10 cellular contexts compared by ENCODE assay signal in the genomic region with DNA sequence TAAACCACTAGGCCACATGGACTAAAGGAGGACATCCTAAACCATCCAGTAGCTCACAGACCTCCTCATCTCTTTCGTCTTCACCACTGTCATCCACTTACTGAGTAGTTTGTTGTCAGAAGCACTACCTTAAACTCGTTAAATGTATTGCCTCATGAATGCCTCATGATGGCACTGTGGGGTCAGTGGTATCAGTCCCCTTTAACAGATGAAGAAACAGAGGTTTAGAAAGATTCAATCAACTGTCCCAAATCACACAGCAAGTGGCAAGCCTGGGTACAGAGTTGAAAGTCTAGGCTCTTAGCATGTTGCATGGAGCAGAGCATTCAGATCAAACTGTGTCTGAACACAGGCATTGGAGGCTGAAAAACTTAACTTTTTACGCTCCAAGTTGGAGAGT.
DNase-seq lines count a peak whose midpoint lies in the region; ATAC-seq and TF ChIP-seq lines count a peak whose summit lies in the region.
"Had no signal": no experiment of that assay in that cellular context is flagged by ENCODE, and none has a peak within 500 bp of the region (broad histone marks: within the 10 kb centered on the region; RNA-seq: fewer than 3 reads in every experiment).

No MANE protein-coding gene starts in this region.

- POLR2A ChIA-PET in activated CD4-positive, alpha-beta memory T cell treated with anti-CD3 and anti-CD28 coated beads for 36 hours (lab: Charles Lee): no interaction called here

- no peaks in the 10 kb centered on the region for H3F3A ChIP-seq in OCI-LY1 (ENCODE audit: insufficient read depth, low read length)

- CTCF ChIA-PET in activated CD4-positive, alpha-beta memory T cell treated with anti-CD3 and anti-CD28 coated beads for 36 hours (lab: Charles Lee): interaction anchor here (1.1 to 1.6 kb wide), 3 partner anchors 12 to 224 kb away, joined by 3 to 4 read pairs (median 4); no protein-coding TSS in a partner anchor

- TF ChIP-seq CTCF in OCI-LY1 (IDR thresholded peaks at IDR 0.05; ENCODE audit: low read length) (peak; percentile 68), fibroblast of villous mesenchyme (IDR thresholded peaks at IDR 0.05; ENCODE audit: insufficient read depth, low read depth, low read length) (peak; percentile 46)

- no peak overlapping the region for H3K27ac Mint-ChIP-seq in activated CD4-positive, alpha-beta memory T cell treated with anti-CD3 and anti-CD28 coated beads for 36 hours

- no peaks in the 10 kb centered on the region for H3K9me2 ChIP-seq in OCI-LY1 (ENCODE audit: low read depth, low read length)

- no peaks in the 10 kb centered on the region for H3K36me3 ChIP-seq in OCI-LY1 (ENCODE audit: insufficient read depth, low read length)

- no peaks in the 10 kb centered on the region for H3K9me3 ChIP-seq in OCI-LY1 (ENCODE audit: low read length)

- peak; percentile 53 for ATAC-seq in GM19035 (IDR thresholded peaks at IDR 0.05; ENCODE audit: unreplicated experiment)

- no peaks in the 10 kb centered on the region for H3K36me3 Mint-ChIP-seq in activated CD4-positive, alpha-beta memory T cell treated with anti-CD3 and anti-CD28 coated beads for 36 hours

- H3K9me3 Mint-ChIP-seq in activated CD4-positive, alpha-beta memory T cell treated with anti-CD3 and anti-CD28 coated beads for 36 hours: no peaks in the 10 kb centered on the region

- no peak overlapping the region for H3K4me2 ChIP-seq in OCI-LY1 (ENCODE audit: low read length)

- no peaks in the 10 kb centered on the region for H3K4me1 Mint-ChIP-seq in activated CD4-positive, alpha-beta memory T cell treated with anti-CD3 and anti-CD28 coated beads for 36 hours (ENCODE audit: low read depth)

- no peaks in the 10 kb centered on the region for H3K4me1 ChIP-seq in OCI-LY1 (ENCODE audit: insufficient read depth, low read length, severe bottlenecking)

- H3K4me3 Mint-ChIP-seq in activated CD4-positive, alpha-beta memory T cell treated with anti-CD3 and anti-CD28 coated beads for 36 hours: no peak overlapping the region

- no peaks in the 10 kb centered on the region for H3K27me3 ChIP-seq in OCI-LY1 (ENCODE audit: insufficient read depth, low read length)

- no peak overlapping the region for H2AFZ ChIP-seq in OCI-LY1 (ENCODE audit: low read length)

- H4K20me1 ChIP-seq in OCI-LY1 (ENCODE audit: insufficient read depth, low read length): no peaks in the 10 kb centered on the region

- H3K4me3 ChIP-seq in OCI-LY1 (ENCODE audit: low read depth, low read length, poor library complexity, severe bottlenecking): no peak overlapping the region
- no peak overlapping the region for H3K4me3 ChIP-seq in fibroblast of villous mesenchyme (ENCODE audit: low read depth, low read length)

- intact Hi-C loops in activated CD4-positive, alpha-beta memory T cell treated with anti-CD3 and anti-CD28 coated beads for 36 hours (cut with micrococcal nuclease): loop anchor here (10.0 kb wide), 2 partner anchors 369 to 699 kb away; a partner anchor contains a TSS

- no peaks in the 10 kb centered on the region for H3K79me2 ChIP-seq in OCI-LY1 (ENCODE audit: insufficient read depth, low read length)

- DNase-seq in D341Med (ENCODE audit: low spot score) (peak; percentile 45), fibroblast of villous mesenchyme (ENCODE audit: low read depth) (peak; percentile 37), globus pallidus (ENCODE audit: low spot score) (no peak), NCI-H446 treated with DMSO at 0.1 percent for 48 hours (lab: John Stamatoyannopoulos, UW) (no peak), midbrain (lab: John Stamatoyannopoulos, UW) (no peak)
- DNase-seq in activated CD4-positive, alpha-beta memory T cell treated with anti-CD3 and anti-CD28 coated beads for 36 hours: no peak
- DNase-seq: activated naive CD4-positive, alpha-beta T cell treated with Interleukin-2 at 50 U/mL for 16 hours; NCI-H1048 had no signal

- no peak overlapping the region for H3K9ac ChIP-seq in OCI-LY1 (ENCODE audit: low read length)

- peaks cover 8% of the 10 kb centered on the region for H3K27me3 Mint-ChIP-seq in activated CD4-positive, alpha-beta memory T cell treated with anti-CD3 and anti-CD28 coated beads for 36 hours

- no peak overlapping the region for H3K27ac ChIP-seq in OCI-LY1 (ENCODE audit: low read depth, low read length, poor library complexity, severe bottlenecking)

Comparison
In these comparisons a context has a peak if more than half of its experiments do, and no peak if none do; other contexts are left out.
1. DNase-seq: peak in D341Med (single experiment) and fibroblast of villous mesenchyme (single experiment); none in activated CD4-positive, alpha-beta memory T cell treated with anti-CD3 and anti-CD28 coated beads for 36 hours (single experiment), globus pallidus (single experiment), NCI-H446 treated with DMSO at 0.1 percent for 48 hours (single experiment) and midbrain (single experiment).